ENCODE assay signal across 10 cellular contexts in genomic region chr11:67370351-67371076, GRCh38. TPM values are rescaled to one million over a fixed set of nuclear protein-coding genes. Genes with fewer than 3 reads are reported as not detected.
DNase-seq lines count a peak whose midpoint lies in the region; TF ChIP-seq lines count a peak whose summit lies in the region.
"Had no signal": no experiment of that assay in that cellular context is flagged by ENCODE, and none has a peak within 500 bp of the region (broad histone marks: within the 10 kb centered on the region; RNA-seq: fewer than 3 reads in every experiment).

No MANE protein-coding gene starts in this region.

- H3K27ac ChIP-seq in SJCRH30 (peak overlapping the region; percentile 13; the same call in 1 of the 2 replicates), spleen (peak overlapping the region in 5 of 8 donors; percentile 14 to 96 (median 93))
- H3K27ac ChIP-seq: epithelial cell of prostate had no signal

- H3K36me3 ChIP-seq in SJCRH30 (0 out of 2 replicates have a peak, but pooled peaks cover 8% of the 10 kb centered on the region), spleen (peaks cover 0 to 8% (median 0%) of the 10 kb centered on the region in 6 donors)

- H3K4me3 ChIP-seq in SJCRH30 (no peak overlapping the region), spleen (peak overlapping the region in 1 of 8 donors; percentile 78)

- no peak for TF ChIP-seq CTCF in spleen (IDR thresholded peaks at IDR 0.05 in 8 of 11, conservative IDR thresholded peaks at IDR 0.05 in 3 of 11)

- no peaks in the 10 kb centered on the region for H3K27me3 ChIP-seq in SJCRH30
- H3K27me3 ChIP-seq in spleen (replicated peaks in 1 of 7), result peaks cover 0 to 18% (median 0%) of the 10 kb centered on the region in 7 donors

- H3K9me3 ChIP-seq in SJCRH30 (replicated peaks) (no peaks in the 10 kb centered on the region), spleen (no peaks in the 10 kb centered on the region)

- DNase-seq in ELR (ENCODE audit: low read depth) (peak; percentile 68), SJCRH30 (peak; percentile 50 to 58), glomerular visceral epithelial cell (ENCODE audit: extremely low spot score) (peak; percentile 50), spleen (no peak), dedifferentiated amniotic fluid mesenchymal stem cell (ENCODE audit: extremely low spot score) (no peak), HuH-7 (ENCODE audit: low spot score) (no peak), NCI-H524 treated with DMSO at 0.1 percent for 48 hours (lab: John Stamatoyannopoulos, UW) (no peak)
- no peak for DNase-seq in activated naive CD4-positive, alpha-beta T cell treated with anti-CD3 and anti-CD28 coated beads, Interleukin-2, amount 50 U/mL, for 16 hours
- DNase-seq: nucleus accumbens had no signal

- intact Hi-C loops in spleen (cut with DNase I; ENCODE audit: low total_unique reads), result no loop called here

- TF ChIP-seq POLR2A in spleen (IDR thresholded peaks at IDR 0.05), result no peak

- WGBS in spleen, 5 donors, result 58 to 79% (median 66%) methylated on average over 14 of the region's 14 CpGs

- H3K4me1 ChIP-seq in SJCRH30 (peaks cover 30% of the 10 kb centered on the region), spleen (peaks cover 55 to 95% (median 85%) of the 10 kb centered on the region in 6 donors)

RNA-seq across cellular contexts. Expression of gene CLCF1, which starts 2.9 kb away (rescaled TPM):
- total RNA-seq in SJCRH30 (2014; rRNA removed; shearing (Covaris generic)), result 5.2 and 6.1 TPM in 2 replicates
- total RNA-seq in spleen, result 10 to 100 TPM in 2 of 7 donors, 1 to 10 TPM in 5; 4.3 to 13.7 (median 6.7) TPM
- polyA plus RNA-seq in spleen, result 1 to 10 TPM; 6.0 to 9.3 (median 9.0) TPM

RNA-seq across cellular contexts. Expression of gene POLD4, which starts 17.2 kb away (rescaled TPM):
- 35.4 and 37.5 TPM in 2 replicates for total RNA-seq in SJCRH30 (2014; rRNA removed; shearing (Covaris generic))
- total RNA-seq in spleen, result 100 to 1,000 TPM in 4 of 7 donors, 10 to 100 TPM in 3; 81.4 to 159 (median 103) TPM
- polyA plus RNA-seq in spleen, result 100 to 1,000 TPM; 267 to 290 (median 279) TPM

RNA-seq across cellular contexts. Expression of gene RAD9A, which starts 21.3 kb away (rescaled TPM):
- 9.4 and 11.7 TPM in 2 replicates for total RNA-seq in SJCRH30 (2014; rRNA removed; shearing (Covaris generic))
- 10 to 100 TPM; 21.6 to 37.5 (median 29.7) TPM for total RNA-seq in spleen
- polyA plus RNA-seq in spleen, result 10 to 100 TPM; 18.2 to 44.8 (median 37.1) TPM

RNA-seq across cellular contexts. Expression of gene PPP1CA, which starts 31.1 kb away (rescaled TPM):
- 169 and 197 TPM in 2 replicates for total RNA-seq in SJCRH30 (2014; rRNA removed; shearing (Covaris generic))
- 100 to 1,000 TPM; 147 to 192 (median 157) TPM for total RNA-seq in spleen
- polyA plus RNA-seq in spleen, result 100 to 1,000 TPM; 152 to 207 (median 170) TPM

RNA-seq across cellular contexts. Expression of gene TBC1D10C, which starts 33.4 kb away (rescaled TPM):
- not detected in 2 replicates for total RNA-seq in SJCRH30 (2014; rRNA removed; shearing (Covaris generic))
- total RNA-seq in spleen, result 100 to 1,000 TPM in 4 of 7 donors, 10 to 100 TPM in 3; 66.3 to 132 (median 101) TPM
- polyA plus RNA-seq in spleen, result 100 to 1,000 TPM; 174 to 270 (median 196) TPM

Comparison
In these comparisons a context has a peak if more than half of its experiments do, and no peak if none do; other contexts are left out.
1. DNase-seq: peak in ELR (single experiment), SJCRH30 (2 of 2) and glomerular visceral epithelial cell (single experiment); none in spleen (single experiment), dedifferentiated amniotic fluid mesenchymal stem cell (single experiment), activated naive CD4-positive, alpha-beta T cell treated with anti-CD3 and anti-CD28 coated beads, Interleukin-2, amount 50 U/mL, for 16 hours (single experiment), HuH-7 (single experiment) and NCI-H524 treated with DMSO at 0.1 percent for 48 hours (single experiment).